ENCODE assay signal across 20 cellular contexts in the genomic region with DNA sequence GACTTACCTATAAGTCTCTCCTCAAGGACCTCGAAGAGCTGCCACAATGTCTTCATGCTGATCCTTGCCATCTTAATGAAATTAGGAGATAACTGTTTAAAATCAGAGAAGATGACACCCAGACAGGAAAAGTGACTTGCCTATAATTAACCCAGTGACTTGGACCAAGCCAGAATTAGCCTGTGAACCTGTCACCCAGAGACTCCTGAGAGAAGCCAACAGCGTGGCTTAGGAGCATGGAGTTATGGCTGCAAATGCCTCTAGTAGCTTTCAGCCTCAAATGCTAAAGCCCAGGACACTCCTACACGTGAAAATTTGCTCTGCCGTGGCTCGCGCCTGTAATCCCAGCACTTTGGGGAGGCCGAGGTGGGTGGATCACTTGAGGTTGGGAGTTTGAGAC.
DNase-seq lines count a peak whose midpoint lies in the region; ATAC-seq and TF ChIP-seq lines count a peak whose summit lies in the region.
"Had no signal": no experiment of that assay in that cellular context is flagged by ENCODE, and none has a peak within 500 bp of the region (broad histone marks: within the 10 kb centered on the region; RNA-seq: fewer than 3 reads in every experiment).

No MANE protein-coding gene starts in this region.

- peaks cover 6% of the 10 kb centered on the region for H3K27me3 Mint-ChIP-seq in nephron progenitor cell (ENCODE audit: low read depth, poor library complexity)
- H3K27me3 Mint-ChIP-seq in activated CD8-positive, alpha-beta T cell treated with anti-CD3 and anti-CD28 coated beads, Interleukin-2, amount 10 ng/mL, durations not matched to agents 7 days and 5 days (ENCODE audit: low read depth) = no peaks in the 10 kb centered on the region
- H3K27me3 Mint-ChIP-seq: B cell had no signal

- ATAC-seq in left ventricle myocardium superior (peak; percentile 38), upper lobe of right lung (no peak), HG02763 (IDR thresholded peaks at IDR 0.05; ENCODE audit: unreplicated experiment) (no peak), HG02884 (IDR thresholded peaks at IDR 0.05; ENCODE audit: unreplicated experiment) (no peak)
- no peak for ATAC-seq in activated CD8-positive, alpha-beta T cell treated with anti-CD3 and anti-CD28 coated beads, Interleukin-2, amount 10 ng/mL, durations not matched to agents 7 days and 5 days
- ATAC-seq: A549; CD8-positive, alpha-beta T cell had no signal

- H3K4me1 Mint-ChIP-seq in nephron progenitor cell = peaks cover 5% of the 10 kb centered on the region
- no peaks in the 10 kb centered on the region for H3K4me1 Mint-ChIP-seq in activated CD8-positive, alpha-beta T cell treated with anti-CD3 and anti-CD28 coated beads, Interleukin-2, amount 10 ng/mL, durations not matched to agents 7 days and 5 days (ENCODE audit: low read depth)
- H3K4me1 Mint-ChIP-seq: B cell had no signal

- POLR2A ChIA-PET in activated CD8-positive, alpha-beta T cell treated with anti-CD3 and anti-CD28 coated beads, Interleukin-2, amount 10 ng/mL, durations not matched to agents 7 days and 5 days (lab: Charles Lee) = no interaction called here

- H3K4me1 ChIP-seq in left ventricle myocardium inferior (no peaks in the 10 kb centered on the region), upper lobe of right lung (no peaks in the 10 kb centered on the region)
- H3K4me1 ChIP-seq: A549; BLaER1 treated with 17β-estradiol and CSF1 and Interleukin-3, amounts not matched to agents 10 nM and 100 nM; Caco-2 had no signal

- H3K4me3 Mint-ChIP-seq in nephron progenitor cell = no peak overlapping the region
- no peak overlapping the region for H3K4me3 Mint-ChIP-seq in activated CD8-positive, alpha-beta T cell treated with anti-CD3 and anti-CD28 coated beads, Interleukin-2, amount 10 ng/mL, durations not matched to agents 7 days and 5 days
- H3K4me3 Mint-ChIP-seq: B cell; CD4-positive, alpha-beta T cell; CD8-positive, alpha-beta T cell had no signal

- no peaks in the 10 kb centered on the region for H3K36me3 ChIP-seq in left ventricle myocardium inferior
- no peaks in the 10 kb centered on the region for H3K36me3 ChIP-seq in upper lobe of right lung

- peaks cover 24% of the 10 kb centered on the region for H3K36me3 Mint-ChIP-seq in nephron progenitor cell (ENCODE audit: low read depth)
- H3K36me3 Mint-ChIP-seq in activated CD8-positive, alpha-beta T cell treated with anti-CD3 and anti-CD28 coated beads, Interleukin-2, amount 10 ng/mL, durations not matched to agents 7 days and 5 days (ENCODE audit: low read depth) = no peaks in the 10 kb centered on the region
- H3K36me3 Mint-ChIP-seq: CD8-positive, alpha-beta T cell had no signal

- H3K27me3 ChIP-seq in left ventricle myocardium inferior (ENCODE audit: low read depth) (no peaks in the 10 kb centered on the region), upper lobe of right lung (no peaks in the 10 kb centered on the region)
- H3K27me3 ChIP-seq: BLaER1 treated with 17β-estradiol and CSF1 and Interleukin-3, amounts not matched to agents 10 nM and 100 nM had no signal

- TF ChIP-seq CTCF in left ventricle myocardium inferior (IDR thresholded peaks at IDR 0.05; ENCODE audit: borderline replicate concordance) (no peak), nephron progenitor cell (IDR thresholded peaks at IDR 0.05) (no peak), upper lobe of right lung (IDR thresholded peaks at IDR 0.05) (no peak)

- H3K27ac ChIP-seq in left ventricle myocardium inferior (replicated peaks) = no peak overlapping the region
- no peak overlapping the region for H3K27ac ChIP-seq in upper lobe of right lung
- H3K27ac ChIP-seq: 22Rv1; A549; BLaER1 treated with 17β-estradiol and CSF1 and Interleukin-3, amounts not matched to agents 10 nM and 100 nM; C4-2B had no signal

- H3K4me3 ChIP-seq in left ventricle myocardium inferior = no peak overlapping the region
- no peak overlapping the region for H3K4me3 ChIP-seq in upper lobe of right lung
- H3K4me3 ChIP-seq: A549; BLaER1 treated with 17β-estradiol and CSF1 and Interleukin-3, amounts not matched to agents 10 nM and 100 nM had no signal

- H3K9me3 ChIP-seq in left ventricle myocardium inferior (replicated peaks) = no peaks in the 10 kb centered on the region
- no peaks in the 10 kb centered on the region for H3K9me3 ChIP-seq in upper lobe of right lung
- H3K9me3 ChIP-seq: A549, Caco-2 had no signal

- peak overlapping the region; percentile 29 for H3K27ac Mint-ChIP-seq in nephron progenitor cell
- no peak overlapping the region for H3K27ac Mint-ChIP-seq in activated CD8-positive, alpha-beta T cell treated with anti-CD3 and anti-CD28 coated beads, Interleukin-2, amount 10 ng/mL, durations not matched to agents 7 days and 5 days
- H3K27ac Mint-ChIP-seq: B cell; CD4-positive, alpha-beta T cell; CD8-positive, alpha-beta T cell had no signal

- no peak for DNase-seq in left ventricle myocardium superior
- DNase-seq in left ventricle myocardium inferior = no peak
- DNase-seq in myocyte (ENCODE audit: low read depth) = peak; percentile 62
- no peak for DNase-seq in nephron progenitor cell
- DNase-seq in upper lobe of right lung = peak; percentile 16
- no peak for DNase-seq in activated CD8-positive, alpha-beta T cell treated with anti-CD3 and anti-CD28 coated beads, Interleukin-2, amount 10 ng/mL, durations not matched to agents 7 days and 5 days
- DNase-seq: AML-193; Caco-2; Calu3; CD4-positive, alpha-beta T cell; CD8-positive, alpha-beta T cell; DMS79 treated with DMSO at 0.1 percent for 48 hours; GF-D8 had no signal

- H3K9me3 Mint-ChIP-seq in nephron progenitor cell = peaks cover 3% of the 10 kb centered on the region
- H3K9me3 Mint-ChIP-seq in activated CD8-positive, alpha-beta T cell treated with anti-CD3 and anti-CD28 coated beads, Interleukin-2, amount 10 ng/mL, durations not matched to agents 7 days and 5 days (ENCODE audit: insufficient read depth) = no peaks in the 10 kb centered on the region
- H3K9me3 Mint-ChIP-seq: CD8-positive, alpha-beta T cell had no signal

- CTCF ChIA-PET in activated CD8-positive, alpha-beta T cell treated with anti-CD3 and anti-CD28 coated beads, Interleukin-2, amount 10 ng/mL, durations not matched to agents 7 days and 5 days (lab: Charles Lee) = no interaction called here

- intact Hi-C loops in left ventricle myocardium superior (cut with micrococcal nuclease) = no loop called here
- intact Hi-C loops in left ventricle myocardium inferior (cut with micrococcal nuclease) = no loop called here
- intact Hi-C loops in upper lobe of right lung (cut with DNase I) = no loop called here

Comparison
In these comparisons a context has a peak if more than half of its experiments do, and no peak if none do; other contexts are left out.
1. DNase-seq: peak in myocyte (single experiment) and upper lobe of right lung (single experiment); none in left ventricle myocardium superior (single experiment), left ventricle myocardium inferior (single experiment), nephron progenitor cell (single experiment) and activated CD8-positive, alpha-beta T cell treated with anti-CD3 and anti-CD28 coated beads, Interleukin-2, amount 10 ng/mL, durations not matched to agents 7 days and 5 days (single experiment).